Comparison of ENCODE assay signal across 9 cellular contexts in genomic region chr9:91191443-91192378, GRCh38.
DNase-seq lines count a peak whose midpoint lies in the region; ATAC-seq and TF ChIP-seq lines count a peak whose summit lies in the region.
"Had no signal": no experiment of that assay in that cellular context is flagged by ENCODE, and none has a peak within 500 bp of the region (broad histone marks: within the 10 kb centered on the region; RNA-seq: fewer than 3 reads in every experiment).

No MANE protein-coding gene starts in this region.

- peaks cover 5% of the 10 kb centered on the region for H3F3A ChIP-seq in SK-N-SH (replicated peaks; ENCODE audit: insufficient read depth)

- no peak for TF ChIP-seq EP300 in SK-N-SH (IDR thresholded peaks at IDR 0.05; ENCODE audit: borderline replicate concordance in 1 of 2, low read depth in 1 of 2, low read length in 1 of 2)
- no peak for TF ChIP-seq EP300 in gastroesophageal sphincter (IDR thresholded peaks at IDR 0.05)

- H3K9ac ChIP-seq in SK-N-SH, result peak overlapping the region; percentile 48; the same call in 1 of the 2 replicates

- peak overlapping the region; percentile 73; the same call in 1 of the 2 replicates for H3K4me2 ChIP-seq in SK-N-SH

- CTCF ChIA-PET in SK-N-SH (lab: Yijun Ruan, JAX), result interaction anchor here (1.0 kb wide), 1 partner anchor 102 kb away, joined by 3 read pairs; no protein-coding TSS in a partner anchor
- CTCF ChIA-PET in HEK293T (lab: Yijun Ruan, JAX), result no interaction called here

- peak overlapping the region; percentile 32; the same call in 1 of the 2 replicates for H2AFZ ChIP-seq in SK-N-SH (ENCODE audit: low read depth)

- TF ChIP-seq CTCF in SK-N-SH (IDR thresholded peaks at IDR 0.05) (no peak), gastroesophageal sphincter (IDR thresholded peaks at IDR 0.05) (no peak)

- ATAC-seq in SK-N-SH treated with all-trans-retinoic acid at 6 μM for 48 hours (no peak), gastroesophageal sphincter (no peak)

- H3K79me2 ChIP-seq in SK-N-SH (ENCODE audit: insufficient read depth), result no peaks in the 10 kb centered on the region

- no peaks in the 10 kb centered on the region for H4K20me1 ChIP-seq in SK-N-SH (ENCODE audit: insufficient read depth)

- TF ChIP-seq RAD21 in SK-N-SH (IDR thresholded peaks at IDR 0.05; ENCODE audit: low read length), result no peak

- 91% methylated on average over 16 of the region's 18 CpGs for WGBS in SK-N-SH (ENCODE audit: low lambda C conversion rate)
- 84% methylated on average over 7 of the region's 18 CpGs; no CpG with 5 or more reads in 1 of the 2 donors for WGBS in gastroesophageal sphincter (ENCODE audit: low coverage in 1 of 2), 2 donors

- H3K4me3 ChIP-seq in SK-N-SH (ENCODE audit: low read depth in 2 of 2, low read length in 1 of 2) (no peak overlapping the region), gastroesophageal sphincter (no peak overlapping the region)

- TF ChIP-seq POLR2A in gastroesophageal sphincter (IDR thresholded peaks at IDR 0.05), result no peak

- H3K4me1 ChIP-seq in SK-N-SH (ENCODE audit: control insufficient read depth in 1 of 2, insufficient read depth in 2 of 2, low read depth in 1 of 2, low read length in 1 of 2) (peaks cover 0 to 24% of the 10 kb centered on the region in 2 experiments; a peak in 3 of 4 replicates), gastroesophageal sphincter (peaks cover 9 to 70% (median 32%) of the 10 kb centered on the region in 3 donors)

- peak overlapping the region in 1 of 2 experiments; percentile 97; a peak in 2 of 4 replicates for H3K27ac ChIP-seq in SK-N-SH (ENCODE audit: low read depth in 2 of 2, low read length in 1 of 2)
- H3K27ac ChIP-seq in gastroesophageal sphincter, result peak overlapping the region; percentile 97 to 99 (median 98)
- peak overlapping the region; percentile 7 for H3K27ac ChIP-seq in substantia nigra (ENCODE audit: low read depth, low read length, poor library complexity, severe bottlenecking)

- H3K27me3 ChIP-seq in SK-N-SH (ENCODE audit: insufficient read depth), result no peaks in the 10 kb centered on the region
- H3K27me3 ChIP-seq in gastroesophageal sphincter, result no peaks in the 10 kb centered on the region

- no peaks in the 10 kb centered on the region for H3K36me3 ChIP-seq in SK-N-SH (replicated peaks in 1 of 2; ENCODE audit: control insufficient read depth in 1 of 2, insufficient read depth in 2 of 2, low read length in 1 of 2)
- no peaks in the 10 kb centered on the region for H3K36me3 ChIP-seq in gastroesophageal sphincter

- H3K9me3 ChIP-seq in SK-N-SH (no peaks in the 10 kb centered on the region), gastroesophageal sphincter (no peaks in the 10 kb centered on the region)

- POLR2A ChIA-PET in SK-N-SH (lab: Yijun Ruan, JAX) (no interaction called here), HEK293T (lab: Yijun Ruan, JAX) (no interaction called here)

- no peak for DNase-seq in SK-N-SH
- DNase-seq in NCI-H69 (lab: John Stamatoyannopoulos, UW), result peak; percentile 83
- DNase-seq in substantia nigra (lab: John Stamatoyannopoulos, UW), result peak in 1 of 49 donors; percentile 41
- DNase-seq in HuH-7.5 (ENCODE audit: low spot score), result no peak
- DNase-seq in HEK293T (ENCODE audit: extremely low spot score), result no peak
- no peak for DNase-seq in MV-4-11 (lab: John Stamatoyannopoulos, UW)
- DNase-seq: AML-193 had no signal

- no peaks in the 10 kb centered on the region for H3K9me2 ChIP-seq in SK-N-SH

TF ChIP-seq in SK-N-SH, 30 proteins besides CTCF, POLR2A, EP300 and RAD21:
- TF ChIP-seq RFX5 (IDR thresholded peaks at IDR 0.05; ENCODE audit: low read length), result no peak
- TF ChIP-seq, protein P1, sequence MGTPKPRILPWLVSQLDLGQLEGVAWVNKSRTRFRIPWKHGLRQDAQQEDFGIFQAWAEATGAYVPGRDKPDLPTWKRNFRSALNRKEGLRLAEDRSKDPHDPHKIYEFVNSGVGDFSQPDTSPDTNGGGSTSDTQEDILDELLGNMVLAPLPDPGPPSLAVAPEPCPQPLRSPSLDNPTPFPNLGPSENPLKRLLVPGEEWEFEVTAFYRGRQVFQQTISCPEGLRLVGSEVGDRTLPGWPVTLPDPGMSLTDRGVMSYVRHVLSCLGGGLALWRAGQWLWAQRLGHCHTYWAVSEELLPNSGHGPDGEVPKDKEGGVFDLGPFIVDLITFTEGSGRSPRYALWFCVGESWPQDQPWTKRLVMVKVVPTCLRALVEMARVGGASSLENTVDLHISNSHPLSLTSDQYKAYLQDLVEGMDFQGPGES (IDR thresholded peaks at IDR 0.05; ENCODE audit: low read depth, low read length), result no peak
- TF ChIP-seq, protein P2, sequence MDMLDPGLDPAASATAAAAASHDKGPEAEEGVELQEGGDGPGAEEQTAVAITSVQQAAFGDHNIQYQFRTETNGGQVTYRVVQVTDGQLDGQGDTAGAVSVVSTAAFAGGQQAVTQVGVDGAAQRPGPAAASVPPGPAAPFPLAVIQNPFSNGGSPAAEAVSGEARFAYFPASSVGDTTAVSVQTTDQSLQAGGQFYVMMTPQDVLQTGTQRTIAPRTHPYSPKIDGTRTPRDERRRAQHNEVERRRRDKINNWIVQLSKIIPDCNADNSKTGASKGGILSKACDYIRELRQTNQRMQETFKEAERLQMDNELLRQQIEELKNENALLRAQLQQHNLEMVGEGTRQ (IDR thresholded peaks at IDR 0.05; ENCODE audit: borderline replicate concordance, low read depth, low read length), result no peak
- no peak for TF ChIP-seq CHD2 (IDR thresholded peaks at IDR 0.05; ENCODE audit: low read length, partially characterized antibody)
- TF ChIP-seq FOXM1 (IDR thresholded peaks at IDR 0.05; ENCODE audit: low read depth), result no peak
- TF ChIP-seq SIN3A (IDR thresholded peaks at IDR 0.05; ENCODE audit: borderline replicate concordance, low read depth, low read length), result no peak
- no peak for TF ChIP-seq POLR2AphosphoS5 (IDR thresholded peaks at IDR 0.05; ENCODE audit: low read depth, low read length)

TF ChIP-seq in SK-N-SH treated with all-trans-retinoic acid at 6 μM for 48 hours, 23 proteins besides CTCF, POLR2A, EP300 and RAD21:
- TF ChIP-seq, protein P3, sequence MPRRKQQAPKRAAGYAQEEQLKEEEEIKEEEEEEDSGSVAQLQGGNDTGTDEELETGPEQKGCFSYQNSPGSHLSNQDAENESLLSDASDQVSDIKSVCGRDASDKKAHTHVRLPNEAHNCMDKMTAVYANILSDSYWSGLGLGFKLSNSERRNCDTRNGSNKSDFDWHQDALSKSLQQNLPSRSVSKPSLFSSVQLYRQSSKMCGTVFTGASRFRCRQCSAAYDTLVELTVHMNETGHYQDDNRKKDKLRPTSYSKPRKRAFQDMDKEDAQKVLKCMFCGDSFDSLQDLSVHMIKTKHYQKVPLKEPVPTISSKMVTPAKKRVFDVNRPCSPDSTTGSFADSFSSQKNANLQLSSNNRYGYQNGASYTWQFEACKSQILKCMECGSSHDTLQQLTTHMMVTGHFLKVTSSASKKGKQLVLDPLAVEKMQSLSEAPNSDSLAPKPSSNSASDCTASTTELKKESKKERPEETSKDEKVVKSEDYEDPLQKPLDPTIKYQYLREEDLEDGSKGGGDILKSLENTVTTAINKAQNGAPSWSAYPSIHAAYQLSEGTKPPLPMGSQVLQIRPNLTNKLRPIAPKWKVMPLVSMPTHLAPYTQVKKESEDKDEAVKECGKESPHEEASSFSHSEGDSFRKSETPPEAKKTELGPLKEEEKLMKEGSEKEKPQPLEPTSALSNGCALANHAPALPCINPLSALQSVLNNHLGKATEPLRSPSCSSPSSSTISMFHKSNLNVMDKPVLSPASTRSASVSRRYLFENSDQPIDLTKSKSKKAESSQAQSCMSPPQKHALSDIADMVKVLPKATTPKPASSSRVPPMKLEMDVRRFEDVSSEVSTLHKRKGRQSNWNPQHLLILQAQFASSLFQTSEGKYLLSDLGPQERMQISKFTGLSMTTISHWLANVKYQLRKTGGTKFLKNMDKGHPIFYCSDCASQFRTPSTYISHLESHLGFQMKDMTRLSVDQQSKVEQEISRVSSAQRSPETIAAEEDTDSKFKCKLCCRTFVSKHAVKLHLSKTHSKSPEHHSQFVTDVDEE (CRISPR knock-in tag; IDR thresholded peaks at IDR 0.05), result no peak
- no peak for TF ChIP-seq ZFP30 (CRISPR knock-in tag; IDR thresholded peaks at IDR 0.05)

TF ChIP-seq in HEK293T, 16 proteins besides CTCF, POLR2A, EP300 and RAD21:
- TF ChIP-seq SUZ12 (IDR thresholded peaks at IDR 0.05), result no peak
- no peak for TF ChIP-seq CTBP1 (IDR thresholded peaks at IDR 0.05; ENCODE audit: borderline replicate concordance)
- no peak for TF ChIP-seq FOXA1 (IDR thresholded peaks at IDR 0.05)
- no peak for TF ChIP-seq ZNF384 (IDR thresholded peaks at IDR 0.05)
- TF ChIP-seq BHLHE40 (IDR thresholded peaks at IDR 0.05; ENCODE audit: borderline replicate concordance), result no peak
- no peak for TF ChIP-seq L3MBTL2 (conservative IDR thresholded peaks at IDR 0.05)
- no peak for TF ChIP-seq LEF1 (IDR thresholded peaks at IDR 0.05; ENCODE audit: borderline replicate concordance)
- TF ChIP-seq ARNT (IDR thresholded peaks at IDR 0.05), result no peak
- no peak for TF ChIP-seq FOXM1 (IDR thresholded peaks at IDR 0.05; ENCODE audit: borderline replicate concordance)
- no peak for TF ChIP-seq TARDBP (IDR thresholded peaks at IDR 0.05)
- TF ChIP-seq FOXK2 (IDR thresholded peaks at IDR 0.05), result no peak
- no peak for TF ChIP-seq HDGF (IDR thresholded peaks at IDR 0.05; ENCODE audit: borderline replicate concordance)
- no peak for TF ChIP-seq ELF4 (IDR thresholded peaks at IDR 0.05)
- no peak for TF ChIP-seq SP1 (IDR thresholded peaks at IDR 0.05)
